ENCODE assay signal across 11 cellular contexts in the genomic region with DNA sequence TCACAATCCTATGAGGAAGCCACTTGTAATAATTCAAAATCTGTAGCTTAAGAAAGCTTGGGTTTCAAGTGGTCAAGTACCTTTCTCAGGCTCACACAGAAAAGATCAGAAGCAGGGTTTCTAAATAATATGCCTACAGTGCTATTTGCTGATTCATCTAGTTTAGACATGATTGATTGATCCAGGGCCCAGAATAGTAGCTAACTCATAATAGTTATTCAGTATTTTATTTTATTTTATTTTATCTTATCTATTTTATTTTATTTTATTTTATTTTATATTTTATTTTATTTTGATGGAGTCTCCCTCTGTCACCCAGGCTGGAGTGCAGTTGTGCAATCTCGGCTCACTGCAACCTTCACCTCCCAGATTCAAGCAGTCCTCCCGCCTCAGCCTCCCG. TPM values are rescaled to one million over a fixed set of nuclear protein-coding genes. Genes with fewer than 3 reads are reported as not detected.
"Had no signal": no experiment of that assay in that cellular context is flagged by ENCODE, and none has a peak within 500 bp of the region (broad histone marks: within the 10 kb centered on the region; RNA-seq: fewer than 3 reads in every experiment).

No MANE protein-coding gene starts in this region.

- DNase-seq: GM23248, GOT3, H7, HFFc6, IMR-90, KBM-7 had no signal

- ATAC-seq: HCT116 had no signal

- H3K36me3 ChIP-seq: HAP-1 had no signal

- H3K4me1 ChIP-seq: HAP-1 had no signal

- H3K27ac Mint-ChIP-seq: HFFc6 had no signal

- H3K27ac ChIP-seq: GM23248, HL-60 had no signal

- H3K4me3 Mint-ChIP-seq: HFFc6 had no signal

- H3K4me3 ChIP-seq: GM23248, HAP-1 had no signal

- H3K9me3 ChIP-seq: HAP-1 had no signal

- H3K9me3 Mint-ChIP-seq: HFFc6 had no signal

RNA-seq across cellular contexts. Expression of gene PANX3, which starts 15.9 kb away (rescaled TPM):
- total RNA-seq: GM23248, H4, H7, HFFc6, HT1080, IMR-90 had no signal

RNA-seq across cellular contexts. Expression of gene OR8A1, which starts 25.5 kb away (rescaled TPM):
- total RNA-seq: GM23248, H4, H7, HFFc6, HT1080, IMR-90 had no signal

RNA-seq across cellular contexts. Expression of gene OR8B12, which starts 51.8 kb away (rescaled TPM):
- total RNA-seq: GM23248, H4, H7, HFFc6, HT1080, IMR-90 had no signal
